ENCODE assay signal across 8 cellular contexts in genomic region chr5:141753971-141754713, GRCh38.
DNase-seq lines count a peak whose midpoint lies in the region; ATAC-seq lines count a peak whose summit lies in the region.

No MANE protein-coding gene starts in this region.

- H3K9me3 Mint-ChIP-seq in activated T-helper 1 cell treated with anti-CD3 and anti-CD28 coated beads, Interleukin-12 subunit alpha, Interleukin-12 subunit beta, Interleukin-2, Interleukin-4 antibody, amounts not matched to agents 30 ng/mL and 10 ng/mL and 1 ng/mL, durations not matched to agents 14 hours and 24 hours and 36 hours: no peaks in the 10 kb centered on the region

- no peak for ATAC-seq in HG02970 (IDR thresholded peaks at IDR 0.05; ENCODE audit: low FRiP score, unreplicated experiment)

- H3K4me1 Mint-ChIP-seq in activated T-helper 1 cell treated with anti-CD3 and anti-CD28 coated beads, Interleukin-12 subunit alpha, Interleukin-12 subunit beta, Interleukin-2, Interleukin-4 antibody, amounts not matched to agents 30 ng/mL and 10 ng/mL and 1 ng/mL, durations not matched to agents 14 hours and 24 hours and 36 hours (ENCODE audit: low read depth): no peaks in the 10 kb centered on the region

- intact Hi-C loops in activated T-helper 1 cell treated with anti-CD3 and anti-CD28 coated beads, Interleukin-12 subunit alpha, Interleukin-12 subunit beta, Interleukin-2, Interleukin-4 antibody, amounts not matched to agents 30 ng/mL and 10 ng/mL and 1 ng/mL, durations not matched to agents 14 hours and 24 hours and 36 hours (cut with micrococcal nuclease): loop anchor here (1.0 kb wide), 1 partner anchor 19 kb away; no protein-coding TSS in a partner anchor

- no peak overlapping the region for H3K4me3 Mint-ChIP-seq in activated T-helper 1 cell treated with anti-CD3 and anti-CD28 coated beads, Interleukin-12 subunit alpha, Interleukin-12 subunit beta, Interleukin-2, Interleukin-4 antibody, amounts not matched to agents 30 ng/mL and 10 ng/mL and 1 ng/mL, durations not matched to agents 14 hours and 24 hours and 36 hours

- H3K27ac Mint-ChIP-seq in activated T-helper 1 cell treated with anti-CD3 and anti-CD28 coated beads, Interleukin-12 subunit alpha, Interleukin-12 subunit beta, Interleukin-2, Interleukin-4 antibody, amounts not matched to agents 30 ng/mL and 10 ng/mL and 1 ng/mL, durations not matched to agents 14 hours and 24 hours and 36 hours: no peak overlapping the region

- peak; percentile 59 for DNase-seq in Caki2 (ENCODE audit: low read depth)
- peak; percentile 32 for DNase-seq in HT1080 (ENCODE audit: low read depth)
- peak; percentile 3 for DNase-seq in activated T-helper 1 cell treated with anti-CD3 and anti-CD28 coated beads, Interleukin-12 subunit alpha, Interleukin-12 subunit beta, Interleukin-2, Interleukin-4 antibody, amounts not matched to agents 30 ng/mL and 10 ng/mL and 1 ng/mL, durations not matched to agents 14 hours and 24 hours and 36 hours (ENCODE audit: low spot score)
- DNase-seq in islet precursor cell: peak; percentile 78
- no peak for DNase-seq in NCI-H2081 (lab: John Stamatoyannopoulos, UW)
- no peak for DNase-seq in MV-4-11 (lab: John Stamatoyannopoulos, UW)
- DNase-seq in NCI-H2029 (lab: John Stamatoyannopoulos, UW): no peak

- in situ Hi-C loops in Caki2 (cut with HindIII; ENCODE audit: low pct_unique_long_range_greater_than_20kb, low sequenced_read_pairs): no loop called here

- no peaks in the 10 kb centered on the region for H3K36me3 Mint-ChIP-seq in activated T-helper 1 cell treated with anti-CD3 and anti-CD28 coated beads, Interleukin-12 subunit alpha, Interleukin-12 subunit beta, Interleukin-2, Interleukin-4 antibody, amounts not matched to agents 30 ng/mL and 10 ng/mL and 1 ng/mL, durations not matched to agents 14 hours and 24 hours and 36 hours (ENCODE audit: low read depth)

- peaks cover 37% of the 10 kb centered on the region for H3K27me3 Mint-ChIP-seq in activated T-helper 1 cell treated with anti-CD3 and anti-CD28 coated beads, Interleukin-12 subunit alpha, Interleukin-12 subunit beta, Interleukin-2, Interleukin-4 antibody, amounts not matched to agents 30 ng/mL and 10 ng/mL and 1 ng/mL, durations not matched to agents 14 hours and 24 hours and 36 hours (ENCODE audit: insufficient read depth)

Comparison
In these comparisons a context has a peak if more than half of its experiments do, and no peak if none do; other contexts are left out.
1. DNase-seq: peak in Caki2 (single experiment), HT1080 (single experiment), activated T-helper 1 cell treated with anti-CD3 and anti-CD28 coated beads, Interleukin-12 subunit alpha, Interleukin-12 subunit beta, Interleukin-2, Interleukin-4 antibody, amounts not matched to agents 30 ng/mL and 10 ng/mL and 1 ng/mL, durations not matched to agents 14 hours and 24 hours and 36 hours (single experiment) and islet precursor cell (single experiment); none in NCI-H2081 (0 of 2), MV-4-11 (single experiment) and NCI-H2029 (single experiment).